Comparison of ENCODE assay signal across 24 cellular contexts in the genomic region with DNA sequence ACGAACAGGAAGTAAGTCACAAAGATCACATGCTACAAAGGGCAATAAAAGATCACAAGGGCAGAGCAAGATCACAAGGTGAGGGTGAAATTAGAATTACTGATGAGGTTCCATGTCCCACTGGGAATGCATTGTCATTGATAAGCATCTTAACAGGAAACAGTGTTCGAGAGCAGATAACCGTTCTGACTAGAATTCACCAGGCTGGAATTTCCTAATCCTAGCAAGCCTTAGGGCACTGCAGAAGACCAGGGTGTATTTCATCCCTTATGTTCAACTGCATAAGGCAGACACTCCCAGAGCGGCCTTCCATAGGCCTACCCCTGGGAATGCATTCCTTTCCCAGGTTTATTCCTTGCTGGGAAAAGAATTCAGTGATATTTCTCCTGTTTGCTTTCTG.
DNase-seq lines count a peak whose midpoint lies in the region; ATAC-seq and TF ChIP-seq lines count a peak whose summit lies in the region.
"Had no signal": no experiment of that assay in that cellular context is flagged by ENCODE, and none has a peak within 500 bp of the region (broad histone marks: within the 10 kb centered on the region; RNA-seq: fewer than 3 reads in every experiment).

No MANE protein-coding gene starts in this region.

- peaks cover 22 to 45% (median 32%) of the 10 kb centered on the region in 3 experiments for H3K36me3 Mint-ChIP-seq in H9 (ENCODE audit: insufficient read depth in 1 of 3, low read depth in 3 of 3)
- H3K36me3 Mint-ChIP-seq in activated CD4-positive, alpha-beta T cell treated with anti-CD3 and anti-CD28 coated beads, Interleukin-2, amount 10 ng/mL, durations not matched to agents 24 days and 14 days (ENCODE audit: low read depth): no peaks in the 10 kb centered on the region
- H3K36me3 Mint-ChIP-seq: CD8-positive, alpha-beta T cell had no signal

- H2BK20ac ChIP-seq in H9 (ENCODE audit: low read depth, low read length, poor library complexity, severe bottlenecking): no peak overlapping the region

- H3K36me3 ChIP-seq in BLaER1 (0 out of 2 replicates have a peak, but pooled peaks cover 3% of the 10 kb centered on the region), mesendoderm (ENCODE audit: control insufficient read depth, insufficient read depth, low read length) (no peaks in the 10 kb centered on the region)

- no peak overlapping the region for H4K91ac ChIP-seq in H9 (ENCODE audit: insufficient read length, low read depth, low read length)

- no peak overlapping the region for H3K4me3 Mint-ChIP-seq in H9
- H3K4me3 Mint-ChIP-seq in activated CD4-positive, alpha-beta T cell treated with anti-CD3 and anti-CD28 coated beads, Interleukin-2, amount 10 ng/mL, durations not matched to agents 24 days and 14 days: no peak overlapping the region
- H3K4me3 Mint-ChIP-seq: CD8-positive, alpha-beta T cell had no signal

- peaks cover 7 to 11% of the 10 kb centered on the region in 2 experiments for H3K4me1 Mint-ChIP-seq in H9
- H3K4me1 Mint-ChIP-seq in activated CD4-positive, alpha-beta T cell treated with anti-CD3 and anti-CD28 coated beads, Interleukin-2, amount 10 ng/mL, durations not matched to agents 24 days and 14 days: no peaks in the 10 kb centered on the region

- intact Hi-C loops in activated CD4-positive, alpha-beta T cell treated with anti-CD3 and anti-CD28 coated beads, Interleukin-2, amount 10 ng/mL, durations not matched to agents 24 days and 14 days (cut with micrococcal nuclease): no loop called here

- DNase-seq in H9 (no peak), SK-N-DZ (ENCODE audit: low spot score) (peak; percentile 67), mesendoderm (peak; percentile 64), HK-2 (ENCODE audit: unreplicated experiment) (no peak), HT-29 (ENCODE audit: low spot score) (no peak)
- no peak for DNase-seq in activated CD4-positive, alpha-beta T cell treated with anti-CD3 and anti-CD28 coated beads, Interleukin-2, amount 10 ng/mL, durations not matched to agents 24 days and 14 days
- DNase-seq: AML-193; Caco-2; CD8-positive, alpha-beta T cell; DMS 273 treated with DMSO at 0.1 percent for 48 hours; DMS79; Karpas-422; NCI-H1105; NCI-H1436 treated with DMSO at 0.1 percent for 48 hours; NCI-H187 treated with DMSO at 0.1 percent for 48 hours; NCI-H524 treated with DMSO at 0.1 percent for 48 hours; NCI-H774; SHP77 treated with DMSO at 0.1 percent for 48 hours; T-helper 2 cell had no signal

- peak overlapping the region in 2 of 3 experiments; percentile 47 to 50; a peak in 2 of 7 replicates for H3K27ac Mint-ChIP-seq in H9
- no peak overlapping the region for H3K27ac Mint-ChIP-seq in activated CD4-positive, alpha-beta T cell treated with anti-CD3 and anti-CD28 coated beads, Interleukin-2, amount 10 ng/mL, durations not matched to agents 24 days and 14 days
- H3K27ac Mint-ChIP-seq: CD8-positive, alpha-beta T cell had no signal

- no peak overlapping the region for H3K4me3 ChIP-seq in BLaER1
- no peak overlapping the region for H3K4me3 ChIP-seq in mesendoderm (ENCODE audit: low read length)
- H3K4me3 ChIP-seq: SK-N-MC had no signal

- H3K18ac ChIP-seq in H9 (ENCODE audit: insufficient read length, low read depth, low read length) (no peak overlapping the region), mesendoderm (ENCODE audit: low read length) (no peak overlapping the region)

- H2BK15ac ChIP-seq in H9 (ENCODE audit: low read depth, low read length) (no peak overlapping the region), mesendoderm (replicated peaks; ENCODE audit: low read depth) (no peak overlapping the region)

- H2BK5ac ChIP-seq in H9 (ENCODE audit: insufficient read length, low read length): no peak overlapping the region
- no peak overlapping the region for H2BK5ac ChIP-seq in mesendoderm (ENCODE audit: low read length)

- WGBS in H9 (ENCODE audit: extremely low coverage, insufficient read length, low lambda C conversion rate): no CpG with 5 or more reads among the region's 4 CpGs
- WGBS in mesendoderm (ENCODE audit: extremely low coverage, insufficient coverage, low lambda C conversion rate): no CpG with 5 or more reads among the region's 4 CpGs

- no peak for ATAC-seq in HG03095 (IDR thresholded peaks at IDR 0.05; ENCODE audit: unreplicated experiment)
- ATAC-seq: CD8-positive, alpha-beta T cell; Panc1 had no signal

- H3K9me3 Mint-ChIP-seq in H9: peaks cover 37 to 38% of the 10 kb centered on the region in 2 experiments
- no peaks in the 10 kb centered on the region for H3K9me3 Mint-ChIP-seq in activated CD4-positive, alpha-beta T cell treated with anti-CD3 and anti-CD28 coated beads, Interleukin-2, amount 10 ng/mL, durations not matched to agents 24 days and 14 days

- H2BK120ac ChIP-seq in H9 (ENCODE audit: low read depth, low read length, poor library complexity, severe bottlenecking) (no peak overlapping the region), mesendoderm (ENCODE audit: low read depth, low read length) (no peak overlapping the region)

- no peak overlapping the region for H3K23ac ChIP-seq in H9 (ENCODE audit: insufficient read length, low read depth, low read length)
- H3K23ac ChIP-seq in mesendoderm (ENCODE audit: low read length): no peak overlapping the region

- H4K8ac ChIP-seq in H9 (replicated peaks; ENCODE audit: insufficient read length, low read depth, low read length): no peak overlapping the region
- no peak overlapping the region for H4K8ac ChIP-seq in mesendoderm (ENCODE audit: low read depth, low read length)

- no peak overlapping the region for H3K14ac ChIP-seq in H9 (ENCODE audit: insufficient read depth, low read length)

- H3K9ac ChIP-seq in BLaER1 (no peak overlapping the region), H9 (ENCODE audit: extremely low read depth, insufficient read length, low read length) (no peak overlapping the region), mesendoderm (ENCODE audit: low read length) (no peak overlapping the region)

- H3K4me2 ChIP-seq in BLaER1 (peak overlapping the region; percentile 20), H9 (ENCODE audit: insufficient read depth, insufficient read length, low read length) (no peak overlapping the region), mesendoderm (ENCODE audit: low read length) (no peak overlapping the region)

- H3T11ph ChIP-seq in H9 (ENCODE audit: low read length): no peak overlapping the region

- no peak overlapping the region for H2AFZ ChIP-seq in H9 (ENCODE audit: low read length)

- H4K5ac ChIP-seq in H9 (ENCODE audit: insufficient read length, low read depth, low read length) (no peak overlapping the region), mesendoderm (ENCODE audit: low read length) (no peak overlapping the region)

- H4K20me1 ChIP-seq in BLaER1: no peaks in the 10 kb centered on the region
- no peaks in the 10 kb centered on the region for H4K20me1 ChIP-seq in H9 (ENCODE audit: control insufficient read depth, insufficient read depth, insufficient read length)

- H3K79me2 ChIP-seq in H9 (ENCODE audit: insufficient read depth, low read length): no peaks in the 10 kb centered on the region
- no peaks in the 10 kb centered on the region for H3K79me2 ChIP-seq in mesendoderm (ENCODE audit: control insufficient read depth, insufficient read depth, low read length)

- no peak for TF ChIP-seq CTCF in H9 (conservative IDR thresholded peaks at IDR 0.05)

- no peaks in the 10 kb centered on the region for H3K23me2 ChIP-seq in H9 (ENCODE audit: insufficient read length, low read depth, low read length, poor library complexity, severe bottlenecking)

- peaks cover 47% of the 10 kb centered on the region for H3K9me3 ChIP-seq in BLaER1
- no peaks in the 10 kb centered on the region for H3K9me3 ChIP-seq in H9 (ENCODE audit: control insufficient read depth, low read depth, low read length)
- H3K9me3 ChIP-seq: Caco-2 had no signal

- no peak overlapping the region for H3K56ac ChIP-seq in H9 (ENCODE audit: insufficient read length, low read depth, low read length)
- H3K56ac ChIP-seq in mesendoderm (ENCODE audit: low read length): no peak overlapping the region

- H2BK12ac ChIP-seq in H9 (ENCODE audit: insufficient read length, low read depth, low read length): no peak overlapping the region

- H3K79me1 ChIP-seq in H9 (ENCODE audit: insufficient read depth, low read depth, low read length, poor library complexity, severe bottlenecking): no peaks in the 10 kb centered on the region
- H3K79me1 ChIP-seq in mesendoderm (ENCODE audit: low read length): no peaks in the 10 kb centered on the region

- H3K4ac ChIP-seq in H9 (ENCODE audit: low read depth, low read length) (no peak overlapping the region), mesendoderm (ENCODE audit: low read depth, low read length) (no peak overlapping the region)

- H3K27ac ChIP-seq in BLaER1 (no peak overlapping the region), H9 (ENCODE audit: insufficient read length, low read depth, low read length) (no peak overlapping the region), mesendoderm (ENCODE audit: low read depth, low read length) (no peak overlapping the region)
- H3K27ac ChIP-seq: C4-2B, SK-N-MC had no signal

- H3K4me1 ChIP-seq in BLaER1 (peaks cover 26% of the 10 kb centered on the region), H9 (ENCODE audit: insufficient read depth, low read length) (peaks cover 3% of the 10 kb centered on the region; the same call in 1 of the 2 replicates), mesendoderm (ENCODE audit: control insufficient read depth, low read depth, low read length) (no peaks in the 10 kb centered on the region)

- no peaks in the 10 kb centered on the region for H3K27me3 Mint-ChIP-seq in H9 (ENCODE audit: low read depth)
- no peaks in the 10 kb centered on the region for H3K27me3 Mint-ChIP-seq in activated CD4-positive, alpha-beta T cell treated with anti-CD3 and anti-CD28 coated beads, Interleukin-2, amount 10 ng/mL, durations not matched to agents 24 days and 14 days

- H2AK5ac ChIP-seq in H9 (ENCODE audit: insufficient read length, low read length): no peak overlapping the region
- no peak overlapping the region for H2AK5ac ChIP-seq in mesendoderm (ENCODE audit: low read length)

- H3K27me3 ChIP-seq in BLaER1 (no peaks in the 10 kb centered on the region), H9 (ENCODE audit: insufficient read depth, low read length) (no peaks in the 10 kb centered on the region), mesendoderm (ENCODE audit: insufficient read depth, low read length, poor library complexity) (no peaks in the 10 kb centered on the region)

Comparison
In these comparisons a context has a peak if more than half of its experiments do, and no peak if none do; other contexts are left out.
1. DNase-seq: peak in SK-N-DZ (single experiment) and mesendoderm (single experiment); none in H9 (single experiment), activated CD4-positive, alpha-beta T cell treated with anti-CD3 and anti-CD28 coated beads, Interleukin-2, amount 10 ng/mL, durations not matched to agents 24 days and 14 days (single experiment), HK-2 (single experiment) and HT-29 (single experiment).